8 cellular contexts compared by ENCODE assay signal in genomic region chr11:15006139-15006759, GRCh38. TPM values are rescaled to one million over a fixed set of nuclear protein-coding genes. Genes with fewer than 3 reads are reported as not detected.
DNase-seq lines count a peak whose midpoint lies in the region; ATAC-seq and TF ChIP-seq lines count a peak whose summit lies in the region.

No MANE protein-coding gene starts in this region.

- H3K9me3 Mint-ChIP-seq in neural progenitor cell = peaks cover 2% of the 10 kb centered on the region

- no peaks in the 10 kb centered on the region for H3K4me1 ChIP-seq in neural progenitor cell

- H3K36me3 Mint-ChIP-seq in neural progenitor cell = no peaks in the 10 kb centered on the region

- peaks cover 3% of the 10 kb centered on the region for H3K27me3 ChIP-seq in brain microvascular endothelial cell (replicated peaks)
- H3K27me3 ChIP-seq in neural progenitor cell = peaks cover 58% of the 10 kb centered on the region

- H3K79me2 ChIP-seq in neural progenitor cell (ENCODE audit: low read depth) = no peaks in the 10 kb centered on the region

- no peak overlapping the region for H3K9ac ChIP-seq in neural progenitor cell

- no peak overlapping the region for H3K4me3 Mint-ChIP-seq in neural progenitor cell

- no peak overlapping the region for H3K27ac ChIP-seq in brain microvascular endothelial cell
- no peak overlapping the region for H3K27ac ChIP-seq in neural progenitor cell

- in situ Hi-C loops in brain microvascular endothelial cell (cut with HindIII; ENCODE audit: low pct_ligation_motif_present, low sequenced_read_pairs) = no loop called here

- H3K4me3 ChIP-seq in GM12864 (ENCODE audit: low read depth, low read length) = no peak overlapping the region
- H3K4me3 ChIP-seq in brain microvascular endothelial cell (ENCODE audit: low read depth, low read length) = no peak overlapping the region
- H3K4me3 ChIP-seq in neural progenitor cell = no peak overlapping the region

- TF ChIP-seq POLR2A in GM18505 (IDR thresholded peaks at IDR 0.05; ENCODE audit: borderline replicate concordance, extremely low read depth, insufficient read depth, insufficient read length) = no peak

- H3K27ac Mint-ChIP-seq in neural progenitor cell = no peak overlapping the region

- no peaks in the 10 kb centered on the region for H3K27me3 Mint-ChIP-seq in neural progenitor cell (ENCODE audit: insufficient read depth, low read depth)

- no peak overlapping the region for H2AFZ ChIP-seq in neural progenitor cell (replicated peaks)

- H3K36me3 ChIP-seq in brain microvascular endothelial cell (replicated peaks) (no peaks in the 10 kb centered on the region), neural progenitor cell (no peaks in the 10 kb centered on the region)

- ATAC-seq in HG03378 (IDR thresholded peaks at IDR 0.05; ENCODE audit: unreplicated experiment) (peak; percentile 78), GM21737 (IDR thresholded peaks at IDR 0.05; ENCODE audit: unreplicated experiment) (no peak), GM18505 (IDR thresholded peaks at IDR 0.05; ENCODE audit: unreplicated experiment) (no peak)

- H3F3A ChIP-seq in neural progenitor cell (ENCODE audit: low read depth) = no peaks in the 10 kb centered on the region

- no peaks in the 10 kb centered on the region for H3K9me3 ChIP-seq in neural progenitor cell (ENCODE audit: low read depth)

- H3K4me2 ChIP-seq in neural progenitor cell = no peak overlapping the region

- peaks cover 3% of the 10 kb centered on the region for H3K4me1 Mint-ChIP-seq in neural progenitor cell

- no peaks in the 10 kb centered on the region for H4K20me1 ChIP-seq in neural progenitor cell (ENCODE audit: low read depth)

- peak; percentile 26 for TF ChIP-seq CTCF in AG09319 (IDR thresholded peaks at IDR 0.05; ENCODE audit: low read depth, low read length)
- TF ChIP-seq CTCF in GM12864 (IDR thresholded peaks at IDR 0.05; ENCODE audit: low read depth, low read length, missing control alignments) = peak; percentile 52
- peak; percentile 66 for TF ChIP-seq CTCF in brain microvascular endothelial cell (IDR thresholded peaks at IDR 0.05; ENCODE audit: low read depth, low read length, missing control alignments)
- peak; percentile 61 for TF ChIP-seq CTCF in neural progenitor cell (IDR thresholded peaks at IDR 0.05)

- DNase-seq in AG09319 (ENCODE audit: extremely low read depth, low read depth) = no peak
- peak; percentile 4 for DNase-seq in GM12864 (ENCODE audit: low read depth)
- peak; percentile 66 for DNase-seq in NCI-H526 treated with DMSO at 0.1 percent for 48 hours (lab: John Stamatoyannopoulos, UW)
- peak; percentile 34 for DNase-seq in brain microvascular endothelial cell
- peak; percentile 26 for DNase-seq in neural progenitor cell (ENCODE audit: low spot score)

RNA-seq across cellular contexts. Expression of gene CALCA, which starts 34.1 kb away (rescaled TPM):
- total RNA-seq in neural progenitor cell (ENCODE audit: low replicate concordance) = not detected in 2 replicates
